Comparison of ENCODE assay signal across 8 cellular contexts in genomic region chr12:62603811-62604098, GRCh38.
DNase-seq lines count a peak whose midpoint lies in the region; TF ChIP-seq lines count a peak whose summit lies in the region.

No MANE protein-coding gene starts in this region.

- H3K27me3 ChIP-seq in tibial artery = no peaks in the 10 kb centered on the region

- H3K4me1 ChIP-seq in tibial artery = peaks cover 0 to 24% (median 6%) of the 10 kb centered on the region in 4 donors

- TF ChIP-seq POLR2A in lower leg skin (IDR thresholded peaks at IDR 0.05) = no peak

- H3K9me3 ChIP-seq in tibial artery = no peaks in the 10 kb centered on the region

- H3K27ac ChIP-seq in tibial artery = peak overlapping the region; percentile 96 to 99

- peak overlapping the region; percentile 81 for H3K4me3 ChIP-seq in astrocyte of the cerebellum (ENCODE audit: low read depth, low read length)
- H3K4me3 ChIP-seq in lower leg skin (ENCODE audit: low read depth, poor library complexity, severe bottlenecking) = peak overlapping the region; percentile 83
- peak overlapping the region; percentile 81 to 87 for H3K4me3 ChIP-seq in tibial artery

- in situ Hi-C loops in astrocyte of the cerebellum (cut with HindIII; ENCODE audit: low sequenced_read_pairs) = loop anchor here (10.0 to 25.0 kb wide), 3 partner anchors 101 to 459 kb away; no protein-coding TSS in a partner anchor

- TF ChIP-seq CTCF in astrocyte of the cerebellum (IDR thresholded peaks at IDR 0.05; ENCODE audit: low read depth, low read length, missing control alignments) (no peak), lower leg skin (IDR thresholded peaks at IDR 0.05) (no peak), tibial artery (IDR thresholded peaks at IDR 0.05) (no peak)

- H3K36me3 ChIP-seq in tibial artery = no peaks in the 10 kb centered on the region

- intact Hi-C loops in lower leg skin (cut with DNase I; ENCODE audit: low total_unique reads) = loop anchor here (10.0 kb wide), 1 partner anchor 131 kb away; no protein-coding TSS in a partner anchor
- intact Hi-C loops in tibial artery (cut with DNase I; ENCODE audit: low total_unique reads) = loop anchor here (5.0 kb wide), 1 partner anchor 189 kb away; no protein-coding TSS in a partner anchor
- intact Hi-C loops in posterior cingulate gyrus (cut with DNase I) = loop anchor here (1.0 to 10.0 kb wide), 3 partner anchors 111 to 331 kb away; partner anchors contain the start of gene PPM1H

- WGBS in lower leg skin, 2 donors = 1% methylated on average over 14 of the region's 14 CpGs

- peak; percentile 40 for DNase-seq in activated CD8-positive, alpha-beta memory T cell treated with anti-CD3 and anti-CD28 coated beads, Interleukin-2, amount 50 U/mL, for 24 hours (ENCODE audit: extremely low read depth)
- no peak for DNase-seq in activated CD8-positive, alpha-beta memory T cell treated with anti-CD3 and anti-CD28 coated beads for 24 hours
- DNase-seq in astrocyte of the cerebellum (ENCODE audit: low read depth) = no peak
- no peak for DNase-seq in lower leg skin (ENCODE audit: low spot score in 2 of 2)
- no peak for DNase-seq in tibial artery
- DNase-seq in NCI-H2081 (lab: John Stamatoyannopoulos, UW) = no peak
- no peak for DNase-seq in NCI-H1105 treated with DMSO at 0.1 percent for 48 hours (lab: John Stamatoyannopoulos, UW)
- DNase-seq in posterior cingulate gyrus = no peak
